Comparison of ENCODE assay signal across 8 cellular contexts in genomic region chr4:41212221-41213203, GRCh38. TPM values are rescaled to one million over a fixed set of nuclear protein-coding genes. Genes with fewer than 3 reads are reported as not detected.
DNase-seq lines count a peak whose midpoint lies in the region; ATAC-seq, FAIRE-seq and TF ChIP-seq lines count a peak whose summit lies in the region.

No MANE protein-coding gene starts in this region.

- ATAC-seq in A549 (peak; percentile 28 to 52; a peak in 4 of 6 replicates), HG03045 (IDR thresholded peaks at IDR 0.05; ENCODE audit: unreplicated experiment) (no peak)
- no peak for ATAC-seq in activated naive CD8-positive, alpha-beta T cell treated with anti-CD3 and anti-CD28 coated beads, Interleukin-2, amount 50 U/mL, for 24 hours

- no peaks in the 10 kb centered on the region for H3K36me3 Mint-ChIP-seq in activated naive CD8-positive, alpha-beta T cell treated with anti-CD3 and anti-CD28 coated beads, Interleukin-2, amount 50 U/mL, for 24 hours (ENCODE audit: low read depth)

- peak overlapping the region; percentile 14 for H3K4me3 Mint-ChIP-seq in activated naive CD8-positive, alpha-beta T cell treated with anti-CD3 and anti-CD28 coated beads, Interleukin-2, amount 50 U/mL, for 24 hours

- DNase-seq in A549 (ENCODE audit: low read depth in 1 of 2, low spot score in 1 of 2) (peak; percentile 62 to 69), NCI-H1417 treated with DMSO at 0.1 percent for 48 hours (lab: John Stamatoyannopoulos, UW) (peak; percentile 37), hippocampal formation (lab: John Stamatoyannopoulos, UW) (peak; percentile 45 to 66), retina (peak; percentile 32)
- no peak for DNase-seq in activated naive CD8-positive, alpha-beta T cell treated with anti-CD3 and anti-CD28 coated beads, Interleukin-2, amount 50 U/mL, for 24 hours
- no peak for DNase-seq in activated T-cell treated with anti-CD3 and anti-CD28 coated beads, Interleukin-2, amount 50 U/mL, for 1 hour

- H3K27me3 Mint-ChIP-seq in activated naive CD8-positive, alpha-beta T cell treated with anti-CD3 and anti-CD28 coated beads, Interleukin-2, amount 50 U/mL, for 24 hours = peaks cover 59% of the 10 kb centered on the region

- H3K4me3 ChIP-seq in A549 = peak overlapping the region; percentile 93

- no peak overlapping the region for H3K27ac Mint-ChIP-seq in activated naive CD8-positive, alpha-beta T cell treated with anti-CD3 and anti-CD28 coated beads, Interleukin-2, amount 50 U/mL, for 24 hours

- H3K9me3 ChIP-seq in A549 = no peaks in the 10 kb centered on the region

- H3K4me2 ChIP-seq in A549 = peak overlapping the region; percentile 78

- 12% methylated on average over 13 of the region's 13 CpGs for WGBS in A549 (ENCODE audit: missing lambda C conversion rate)

- H3K4me1 Mint-ChIP-seq in activated naive CD8-positive, alpha-beta T cell treated with anti-CD3 and anti-CD28 coated beads, Interleukin-2, amount 50 U/mL, for 24 hours = peaks cover 31% of the 10 kb centered on the region

- no peak for TF ChIP-seq POLR2A in A549 (IDR thresholded peaks at IDR 0.05; ENCODE audit: low read length)

- H3K27ac ChIP-seq in A549 = peak overlapping the region; percentile 93 to 95; a peak in 5 of 6 replicates

- POLR2A ChIA-PET in A549 (lab: Yijun Ruan, JAX) = interaction anchor here (4.6 kb wide), 1 partner anchor 45 kb away, joined by 72 read pairs; the partner anchor contains the start of gene UCHL1

- CTCF ChIA-PET in A549 (lab: Yijun Ruan, JAX) = interaction anchor here (0.6 to 9.8 kb wide), 43 partner anchors 10 to 311 kb away, joined by 3 to 135 read pairs (median 4); no protein-coding TSS in a partner anchor

- peaks cover 29% of the 10 kb centered on the region; the same call in 2 of the 3 replicates for H3K4me1 ChIP-seq in A549

- no peak for TF ChIP-seq EP300 in A549 (IDR thresholded peaks at IDR 0.05)

- H3K9me3 Mint-ChIP-seq in activated naive CD8-positive, alpha-beta T cell treated with anti-CD3 and anti-CD28 coated beads, Interleukin-2, amount 50 U/mL, for 24 hours = no peaks in the 10 kb centered on the region

- FAIRE-seq in A549 (lab: Jason Lieb, UNC) = no peak

- TF ChIP-seq CTCF in A549 (IDR thresholded peaks at IDR 0.05) (peak; percentile 65), GM12873 (IDR thresholded peaks at IDR 0.05; ENCODE audit: insufficient read depth, low read depth, low read length, missing control alignments) (peak; percentile 69)

- peak; percentile 84 to 85 for TF ChIP-seq RAD21 in A549 (conservative IDR thresholded peaks at IDR 0.05 in 1 of 2, IDR thresholded peaks at IDR 0.05 in 1 of 2)

TF ChIP-seq in A549, 52 proteins besides CTCF, POLR2A, EP300 and RAD21:
- TF ChIP-seq RFX5 (IDR thresholded peaks at IDR 0.05) (no peak), ESRRA (IDR thresholded peaks at IDR 0.05; ENCODE audit: borderline replicate concordance, low read length) (no peak), SMC3 (IDR thresholded peaks at IDR 0.05) (peak; percentile 82), FOXS1 (CRISPR knock-in tag; IDR thresholded peaks at IDR 0.05) (no peak), CHD4 (IDR thresholded peaks at IDR 0.05; ENCODE audit: borderline replicate concordance) (no peak), CBX8 (IDR thresholded peaks at IDR 0.05) (no peak)

RNA-seq across cellular contexts. Expression of gene APBB2, which starts 1.8 kb away (rescaled TPM):
- polyA plus RNA-seq in A549 (2011; rRNA removed) = 31.3 and 31.9 TPM in 2 replicates
- 12.3 and 12.9 TPM in 2 replicates for polyA plus RNA-seq in A549 (2012; cell fraction: cytosol; rRNA removed)
- 12.0 and 15.6 TPM in 2 replicates for polyA plus RNA-seq in A549 (2012; cell fraction: nucleus; rRNA removed)
- 8.3 to 9.9 TPM (median 9.6 TPM) in 3 replicates for polyA plus RNA-seq in A549 (2017; fragmentation: RNase III; extraction: RNeasy Plus Mini Kit Qiagen cat#74134 plus additional on column Dnase treatment)
- polyA minus RNA-seq in A549 (2011; rRNA and poly(A)+ RNA removed) = 54.3 and 57.4 TPM in 2 replicates

RNA-seq across cellular contexts. Expression of gene UCHL1, which starts 44.2 kb away (rescaled TPM):
- polyA plus RNA-seq in A549 (2011; rRNA removed) = 1,819 and 1,981 TPM in 2 replicates
- 1,534 and 1,760 TPM in 2 replicates for polyA plus RNA-seq in A549 (2012; cell fraction: cytosol; rRNA removed)
- polyA plus RNA-seq in A549 (2012; cell fraction: nucleus; rRNA removed) = 2,660 and 5,319 TPM in 2 replicates
- 953 to 989 TPM (median 980 TPM) in 3 replicates for polyA plus RNA-seq in A549 (2017; fragmentation: RNase III; extraction: RNeasy Plus Mini Kit Qiagen cat#74134 plus additional on column Dnase treatment)
- polyA minus RNA-seq in A549 (2011; rRNA and poly(A)+ RNA removed) = 406 and 486 TPM in 2 replicates

Comparison
In these comparisons a context has a peak if more than half of its experiments do, and no peak if none do; other contexts are left out.
1. ATAC-seq: peak in A549 (2 of 2); none in activated naive CD8-positive, alpha-beta T cell treated with anti-CD3 and anti-CD28 coated beads, Interleukin-2, amount 50 U/mL, for 24 hours (single experiment) and HG03045 (single experiment).
2. DNase-seq: peak in A549 (2 of 2), NCI-H1417 treated with DMSO at 0.1 percent for 48 hours (single experiment), hippocampal formation (2 of 2) and retina (single experiment); none in activated naive CD8-positive, alpha-beta T cell treated with anti-CD3 and anti-CD28 coated beads, Interleukin-2, amount 50 U/mL, for 24 hours (single experiment) and activated T-cell treated with anti-CD3 and anti-CD28 coated beads, Interleukin-2, amount 50 U/mL, for 1 hour (single experiment).